ENCODE assay signal across 1 cellular context in the genomic region with DNA sequence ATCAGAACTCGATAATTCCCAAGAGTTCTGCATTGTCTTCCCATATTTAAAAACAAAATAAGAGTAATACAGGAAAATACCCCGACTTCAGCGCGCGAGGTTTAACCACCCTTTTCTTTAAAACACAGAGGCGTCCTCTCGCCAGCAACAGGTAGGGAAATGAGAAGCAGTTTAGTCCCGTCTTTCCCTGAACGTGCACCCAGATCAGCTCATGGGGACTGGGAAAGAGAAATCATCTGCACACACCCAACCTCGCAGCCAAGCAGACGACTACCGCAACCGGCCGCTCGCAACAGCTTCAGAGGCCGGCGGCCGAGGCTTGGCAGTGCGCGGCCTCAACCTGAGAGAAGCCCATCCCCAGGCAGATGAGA.
TF ChIP-seq lines count a peak whose summit lies in the region.

No MANE protein-coding gene starts in this region.

TF ChIP-seq in GM12878, 131 proteins besides CTCF, POLR2A, EP300 and RAD21 (continued from another document):
- TF ChIP-seq CHD1 (IDR thresholded peaks at IDR 0.05; ENCODE audit: low read depth, low read length) (peak; percentile 46; the same call in 1 of the 2 replicates), YY1 (IDR thresholded peaks at IDR 0.05; ENCODE audit: low read depth, low read length) (0 out of 2 replicates have a peak, but pooled peaks have one; percentile 2), MEF2A (IDR thresholded peaks at IDR 0.05; ENCODE audit: insufficient read depth, low read depth, low read length) (0 out of 2 replicates have a peak, but pooled peaks have one; percentile 17), BCL11A (IDR thresholded peaks at IDR 0.05; ENCODE audit: low read depth, low read length) (0 out of 2 replicates have a peak, but pooled peaks have one; percentile 9)
